Comparison of ENCODE assay signal across 22 cellular contexts in genomic region chr2:219532378-219532649, GRCh38. TPM values are rescaled to one million over a fixed set of nuclear protein-coding genes. Genes with fewer than 3 reads are reported as not detected.
DNase-seq lines count a peak whose midpoint lies in the region; ATAC-seq lines count a peak whose summit lies in the region.
"Had no signal": no experiment of that assay in that cellular context is flagged by ENCODE, and none has a peak within 500 bp of the region (broad histone marks: within the 10 kb centered on the region; RNA-seq: fewer than 3 reads in every experiment).

No MANE protein-coding gene starts in this region.

- peak overlapping the region; percentile 5 for H2BK15ac ChIP-seq in neuronal stem cell (ENCODE audit: low read length)
- no peak overlapping the region for H2BK15ac ChIP-seq in mesendoderm (replicated peaks; ENCODE audit: low read depth)

- H3K4me2 ChIP-seq in neuronal stem cell (ENCODE audit: insufficient read depth, low read length, poor library complexity, severe bottlenecking), result no peak overlapping the region
- no peak overlapping the region for H3K4me2 ChIP-seq in mesendoderm (ENCODE audit: low read length)
- H3K4me2 ChIP-seq: BLaER1 had no signal

- H3K18ac ChIP-seq in neuronal stem cell (ENCODE audit: low read length) (no peak overlapping the region), mesendoderm (ENCODE audit: low read length) (no peak overlapping the region)

- H2AFZ ChIP-seq in neuronal stem cell (ENCODE audit: low read length), result no peak overlapping the region

- H3K27ac ChIP-seq in neuronal stem cell (replicated peaks; ENCODE audit: low read length) (no peak overlapping the region), mesendoderm (ENCODE audit: low read depth, low read length) (no peak overlapping the region)
- H3K27ac ChIP-seq: BLaER1 had no signal

- H3K14ac ChIP-seq in neuronal stem cell (ENCODE audit: low read length), result no peak overlapping the region

- no CpG with 5 or more reads among the region's 8 CpGs for WGBS in neuronal stem cell (ENCODE audit: extremely low coverage in 2 of 2, insufficient read length in 2 of 2, insufficient replicate concordance in 1 of 2), 2 donors
- no CpG with 5 or more reads among the region's 8 CpGs for WGBS in mesendoderm (ENCODE audit: extremely low coverage, insufficient coverage, low lambda C conversion rate)

- H2AK5ac ChIP-seq in neuronal stem cell (ENCODE audit: low read depth, low read length) (peak overlapping the region; percentile 27), mesendoderm (ENCODE audit: low read length) (no peak overlapping the region)

- H3K36me3 ChIP-seq in NT2/D1 (ENCODE audit: insufficient read depth, insufficient read length, low read length) (no peaks in the 10 kb centered on the region), neuronal stem cell (replicated peaks in 1 of 2; ENCODE audit: control insufficient read depth in 2 of 2, insufficient read depth in 2 of 2, low read length in 2 of 2) (no peaks in the 10 kb centered on the region), mesendoderm (ENCODE audit: control insufficient read depth, insufficient read depth, low read length) (no peaks in the 10 kb centered on the region)
- H3K36me3 ChIP-seq: BE2C, BLaER1 had no signal

- H3K4me3 ChIP-seq in NT2/D1 (ENCODE audit: insufficient read length, low read depth), result no peak overlapping the region
- no peak overlapping the region for H3K4me3 ChIP-seq in neuronal stem cell (ENCODE audit: low read length in 2 of 2)
- H3K4me3 ChIP-seq in mesendoderm (ENCODE audit: low read length), result no peak overlapping the region
- H3K4me3 ChIP-seq: BLaER1, GM12878 had no signal

- H3K79me2 ChIP-seq in mesendoderm (ENCODE audit: control insufficient read depth, insufficient read depth, low read length), result no peaks in the 10 kb centered on the region

- H2BK12ac ChIP-seq in neuronal stem cell (ENCODE audit: low read length), result peak overlapping the region; percentile 51

- no peak overlapping the region for H2BK5ac ChIP-seq in neuronal stem cell (ENCODE audit: low read length)
- no peak overlapping the region for H2BK5ac ChIP-seq in mesendoderm (ENCODE audit: low read length)

- no peak overlapping the region for H4K5ac ChIP-seq in mesendoderm (ENCODE audit: low read length)

- H3K9ac ChIP-seq in NT2/D1 (ENCODE audit: insufficient read length, low read depth) (peak overlapping the region; percentile 47), neuronal stem cell (ENCODE audit: low read depth, low read length, poor library complexity) (peak overlapping the region; percentile 53), mesendoderm (ENCODE audit: low read length) (no peak overlapping the region)
- H3K9ac ChIP-seq: BLaER1 had no signal

- H2BK120ac ChIP-seq in neuronal stem cell (ENCODE audit: low read depth, low read length), result no peak overlapping the region
- no peak overlapping the region for H2BK120ac ChIP-seq in mesendoderm (ENCODE audit: low read depth, low read length)

- no peaks in the 10 kb centered on the region for H3K79me1 ChIP-seq in neuronal stem cell (ENCODE audit: low read depth, low read length)
- H3K79me1 ChIP-seq in mesendoderm (ENCODE audit: low read length), result no peaks in the 10 kb centered on the region

- no peak overlapping the region for H4K8ac ChIP-seq in neuronal stem cell (ENCODE audit: low read depth, low read length)
- H4K8ac ChIP-seq in mesendoderm (ENCODE audit: low read depth, low read length), result no peak overlapping the region

- H3K27me3 ChIP-seq in NT2/D1 (ENCODE audit: insufficient read depth, insufficient read length) (peaks cover 54% of the 10 kb centered on the region), neuronal stem cell (ENCODE audit: control insufficient read depth in 3 of 3, insufficient read depth in 3 of 3, low read depth in 1 of 3, low read length in 3 of 3) (peaks cover 0 to 66% (median 16%) of the 10 kb centered on the region in 3 experiments), mesendoderm (ENCODE audit: insufficient read depth, low read length, poor library complexity) (no peaks in the 10 kb centered on the region)
- H3K27me3 ChIP-seq: BE2C had no signal

- H3K4me1 ChIP-seq in NT2/D1 (ENCODE audit: insufficient read depth, insufficient read length) (peaks cover 34% of the 10 kb centered on the region), neuronal stem cell (ENCODE audit: control insufficient read depth in 2 of 2, insufficient read depth in 1 of 2, low read depth in 1 of 2, low read length in 2 of 2) (peaks cover 8 to 12% of the 10 kb centered on the region in 2 donors), mesendoderm (ENCODE audit: control insufficient read depth, low read depth, low read length) (no peaks in the 10 kb centered on the region)

- no peak overlapping the region for H3K23ac ChIP-seq in neuronal stem cell (ENCODE audit: low read depth, low read length, poor library complexity)
- no peak overlapping the region for H3K23ac ChIP-seq in mesendoderm (ENCODE audit: low read length)

- no peak overlapping the region for H4K91ac ChIP-seq in neuronal stem cell (ENCODE audit: low read depth, low read length, poor library complexity)

- peak overlapping the region; percentile 46 for H3K4ac ChIP-seq in neuronal stem cell (ENCODE audit: low read length)
- H3K4ac ChIP-seq in mesendoderm (ENCODE audit: low read depth, low read length), result no peak overlapping the region

- H3K9me3 ChIP-seq in NT2/D1 (ENCODE audit: insufficient read depth, low read length) (no peaks in the 10 kb centered on the region), neuronal stem cell (replicated peaks in 1 of 2; ENCODE audit: control insufficient read depth in 2 of 2, insufficient read depth in 1 of 2, low read depth in 1 of 2, low read length in 2 of 2) (no peaks in the 10 kb centered on the region)
- H3K9me3 ChIP-seq: BE2C, BLaER1 had no signal

- no peak overlapping the region for H3K56ac ChIP-seq in mesendoderm (ENCODE audit: low read length)

- DNase-seq in NT2/D1 (ENCODE audit: low read depth, low spot score) (no peak), neuronal stem cell (ENCODE audit: low spot score) (no peak), mesendoderm (no peak)
- no peak for DNase-seq in activated CD8-positive, alpha-beta memory T cell treated with anti-CD3 and anti-CD28 coated beads, Interleukin-2, amount 50 U/mL, for 48 hours
- DNase-seq: 8988T; ACHN; BE2C; C1 segment of cervical spinal cord; CD4-positive, alpha-beta memory T cell; CD4-positive, CD25-positive, alpha-beta regulatory T cell; CD8-positive, alpha-beta memory T cell; COR-L47; DMS 273 treated with DMSO at 0.1 percent for 48 hours; DMS153; DND-41; EL; GDM1 had no signal

- no peak for ATAC-seq in HG02840 (IDR thresholded peaks at IDR 0.05; ENCODE audit: low FRiP score, unreplicated experiment)
- ATAC-seq: GM12878 had no signal

RNA-seq across cellular contexts. Expression of gene CHPF, which starts 11.3 kb away (rescaled TPM):
- 12.6 TPM for polyA plus RNA-seq in neuronal stem cell (2013, experiment 1 of 2)
- polyA plus RNA-seq in neuronal stem cell (2013, experiment 2 of 2), result 12.8 TPM
- polyA plus RNA-seq in mesendoderm (2013, experiment 1 of 2), result 50.4 TPM
- 50.4 TPM for polyA plus RNA-seq in mesendoderm (2013, experiment 2 of 2)

RNA-seq across cellular contexts. Expression of gene TMEM198, which starts 11.5 kb away (rescaled TPM):
- 2.7 TPM for polyA plus RNA-seq in neuronal stem cell (2013, experiment 1 of 2)
- polyA plus RNA-seq in neuronal stem cell (2013, experiment 2 of 2), result 1.8 TPM
- 3.7 TPM for polyA plus RNA-seq in mesendoderm (2013, experiment 1 of 2)
- 3.7 TPM for polyA plus RNA-seq in mesendoderm (2013, experiment 2 of 2)
- polyA plus RNA-seq: CD14-positive monocyte; CD4-positive, alpha-beta memory T cell; CD4-positive, CD25-positive, alpha-beta regulatory T cell; CD8-positive, alpha-beta memory T cell had no signal

RNA-seq across cellular contexts. Expression of gene ASIC4, which starts 18.0 kb away (rescaled TPM):
- 0.14 TPM for polyA plus RNA-seq in neuronal stem cell (2013, experiment 1 of 2)
- 0.15 TPM for polyA plus RNA-seq in neuronal stem cell (2013, experiment 2 of 2)
- polyA plus RNA-seq in mesendoderm (2013, experiment 1 of 2), result not detected
- 0.01 TPM for polyA plus RNA-seq in mesendoderm (2013, experiment 2 of 2)
- polyA plus RNA-seq: AG04450; CD14-positive monocyte; CD4-positive, alpha-beta memory T cell; CD4-positive, CD25-positive, alpha-beta regulatory T cell; CD8-positive, alpha-beta memory T cell had no signal

RNA-seq across cellular contexts. Expression of gene GMPPA, which starts 33.6 kb away (rescaled TPM):
- 11.1 TPM for polyA plus RNA-seq in neuronal stem cell (2013, experiment 1 of 2)
- polyA plus RNA-seq in neuronal stem cell (2013, experiment 2 of 2), result 10.9 TPM
- polyA plus RNA-seq in mesendoderm (2013, experiment 1 of 2), result 20.4 TPM
- polyA plus RNA-seq in mesendoderm (2013, experiment 2 of 2), result 20.2 TPM

RNA-seq across cellular contexts. Expression of gene OBSL1, which starts 39.0 kb away (rescaled TPM):
- 40.6 TPM for polyA plus RNA-seq in neuronal stem cell (2013, experiment 1 of 2)
- 41.4 TPM for polyA plus RNA-seq in neuronal stem cell (2013, experiment 2 of 2)
- polyA plus RNA-seq in mesendoderm (2013, experiment 1 of 2), result 51.2 TPM
- 51.9 TPM for polyA plus RNA-seq in mesendoderm (2013, experiment 2 of 2)
- polyA plus RNA-seq: CD14-positive monocyte; CD4-positive, alpha-beta memory T cell; CD4-positive, CD25-positive, alpha-beta regulatory T cell; CD8-positive, alpha-beta memory T cell had no signal
